ENCODE assay signal across 8 cellular contexts in genomic region chr17:40100419-40100668, GRCh38. TPM values are rescaled to one million over a fixed set of nuclear protein-coding genes. Genes with fewer than 3 reads are reported as not detected.
A peak's percentile ranks its signal among the peaks of the same experiment; 100 is the strongest.
DNase-seq lines count a peak whose midpoint lies in the region; ATAC-seq and TF ChIP-seq lines count a peak whose summit lies in the region.

Gene NR1D1, minus strand, starts transcription at chr17:40100589. Its CDS starts 495 bp downstream, at chr17:40100094.

- H3K79me2 ChIP-seq in SU-DHL-6 (ENCODE audit: insufficient read depth, low read length), result no peaks in the 10 kb centered on the region

- H3K9ac ChIP-seq in SU-DHL-6 (ENCODE audit: low read length), result peak within 1 kb of the TSS; percentile 63

- H3K27me3 ChIP-seq in SU-DHL-6 (ENCODE audit: low read length), result no peaks in the 10 kb centered on the region
- no peaks in the 10 kb centered on the region for H3K27me3 ChIP-seq in foreskin keratinocyte

- TF ChIP-seq CTCF in GM12865 (IDR thresholded peaks at IDR 0.05; ENCODE audit: insufficient read depth, low read depth, low read length, missing control alignments) (no peak), SU-DHL-6 (IDR thresholded peaks at IDR 0.05; ENCODE audit: insufficient read depth, low read length, poor library complexity, severe bottlenecking) (no peak), foreskin keratinocyte (conservative IDR thresholded peaks at IDR 0.05) (no peak)

- no peak for ATAC-seq in foreskin keratinocyte
- ATAC-seq in GM21576 (IDR thresholded peaks at IDR 0.05; ENCODE audit: unreplicated experiment), result no peak

- H3K27ac ChIP-seq in SU-DHL-6 (ENCODE audit: low read depth, low read length) (no peak within 1 kb of the TSS), foreskin keratinocyte (peak within 1 kb of the TSS; percentile 74)

- peak within 1 kb of the TSS; percentile 46 for H2AFZ ChIP-seq in SU-DHL-6 (ENCODE audit: low read depth, low read length, severe bottlenecking)

- H3K4me2 ChIP-seq in SU-DHL-6 (ENCODE audit: low read depth, low read length, poor library complexity, severe bottlenecking), result peak within 1 kb of the TSS; percentile 81

- intact Hi-C loops in posterior vena cava (cut with DNase I), result no loop called here

- H3K36me3 ChIP-seq in SU-DHL-6 (ENCODE audit: low read length), result no peaks in the 10 kb centered on the region

- no peaks in the 10 kb centered on the region for H3K9me3 ChIP-seq in SU-DHL-6 (ENCODE audit: insufficient read depth, low read length)

- DNase-seq in GM12865 (ENCODE audit: low read depth), result no peak
- DNase-seq in foreskin keratinocyte, result no peak
- no peak for DNase-seq in posterior vena cava (ENCODE audit: low spot score)
- DNase-seq in SKM-1 treated with dmso at 0.1 percent for 144 hours (lab: John Stamatoyannopoulos, UW; ENCODE audit: unreplicated experiment), result no peak
- DNase-seq in GOT3 (lab: John Stamatoyannopoulos, UW), result no peak
- no peak for DNase-seq in NCI-H524 (lab: John Stamatoyannopoulos, UW)

- no peaks in the 10 kb centered on the region for H3K9me2 ChIP-seq in SU-DHL-6 (replicated peaks; ENCODE audit: insufficient read depth, low read length)

- H3K4me1 ChIP-seq in foreskin keratinocyte, result peaks cover 23% of the 10 kb centered on the region

- H3F3A ChIP-seq in SU-DHL-6 (ENCODE audit: insufficient read depth), result no peaks in the 10 kb centered on the region

- H4K20me1 ChIP-seq in SU-DHL-6 (ENCODE audit: low read depth, low read length), result no peaks in the 10 kb centered on the region

- H3K4me3 ChIP-seq in GM12865 (ENCODE audit: low read depth, low read length) (peak within 1 kb of the TSS; percentile 81), SU-DHL-6 (ENCODE audit: insufficient read depth, low read length, poor library complexity, severe bottlenecking) (peak within 1 kb of the TSS; percentile 64)

RNA-seq across cellular contexts. Expression of gene NR1D1, which starts in this region (rescaled TPM):
- total RNA-seq in foreskin keratinocyte (5.7 and 6.1 TPM in 2 replicates), posterior vena cava (10 to 100 TPM; 20.2 to 24.2 TPM)
- polyA plus RNA-seq in foreskin keratinocyte, result 7.3 and 9.0 TPM in 2 replicates
